Comparison of ENCODE assay signal across 12 cellular contexts in genomic region chr3:99648091-99648490, GRCh38. TPM values are rescaled to one million over a fixed set of nuclear protein-coding genes. Genes with fewer than 3 reads are reported as not detected.
DNase-seq lines count a peak whose midpoint lies in the region; ATAC-seq, FAIRE-seq and TF ChIP-seq lines count a peak whose summit lies in the region.
"Had no signal": no experiment of that assay in that cellular context is flagged by ENCODE, and none has a peak within 500 bp of the region (broad histone marks: within the 10 kb centered on the region; RNA-seq: fewer than 3 reads in every experiment).

No MANE protein-coding gene starts in this region.

- H3K9ac ChIP-seq in neuronal stem cell (ENCODE audit: low read depth, low read length, poor library complexity) = no peak overlapping the region
- H3K9ac ChIP-seq: parathyroid adenoma had no signal

- 15 to 18% methylated on average over 5 of the region's 5 CpGs for WGBS in pancreas, 2 donors
- WGBS in neuronal stem cell (ENCODE audit: extremely low coverage in 2 of 2, insufficient read length in 2 of 2, insufficient replicate concordance in 1 of 2), 2 donors = no CpG with 5 or more reads among the region's 5 CpGs

- no peak overlapping the region for H4K8ac ChIP-seq in neuronal stem cell (ENCODE audit: low read depth, low read length)

- ATAC-seq in pancreas = peak in 3 of 4 donors; percentile 41 to 51 (median 50)

- FAIRE-seq in pancreas (lab: Jason Lieb, UNC) = peak; percentile 85

- H2AK5ac ChIP-seq in neuronal stem cell (ENCODE audit: low read depth, low read length) = no peak overlapping the region

- H3K4me1 ChIP-seq in pancreas = no peaks in the 10 kb centered on the region
- H3K4me1 ChIP-seq in neuronal stem cell (ENCODE audit: control insufficient read depth in 2 of 2, insufficient read depth in 1 of 2, low read depth in 1 of 2, low read length in 2 of 2) = peaks cover 5 to 17% of the 10 kb centered on the region in 2 donors
- H3K4me1 ChIP-seq: parathyroid adenoma had no signal

- peak; percentile 30 for DNase-seq in GM03348 (ENCODE audit: low spot score)
- DNase-seq in MG63 = peak; percentile 55
- DNase-seq in fibroblast of gingiva (ENCODE audit: low read depth) = peak; percentile 55
- DNase-seq in pancreas = no peak
- DNase-seq in HuH-7 (ENCODE audit: low spot score) = no peak
- DNase-seq in activated CD4-positive, alpha-beta T cell treated with anti-CD3 and anti-CD28 coated beads for 48 hours = no peak
- no peak for DNase-seq in NCI-H526 treated with DMSO at 0.1 percent for 48 hours (lab: John Stamatoyannopoulos, UW)
- DNase-seq in neuronal stem cell (ENCODE audit: low spot score) = no peak
- DNase-seq: NCI-H1417 treated with DMSO at 0.1 percent for 48 hours; stimulated activated naive CD4-positive, alpha-beta T cell treated with Interleukin-2 at 50 U/mL for 16 hours had no signal

- no peak overlapping the region for H3K14ac ChIP-seq in neuronal stem cell (ENCODE audit: low read length)

- H3K4ac ChIP-seq in neuronal stem cell (ENCODE audit: low read length) = no peak overlapping the region

- peaks cover 5% of the 10 kb centered on the region; the same call in 1 of the 2 replicates for H3K36me3 ChIP-seq in MG63
- H3K36me3 ChIP-seq in pancreas = no peaks in the 10 kb centered on the region
- no peaks in the 10 kb centered on the region for H3K36me3 ChIP-seq in neuronal stem cell (replicated peaks in 1 of 2; ENCODE audit: control insufficient read depth in 2 of 2, insufficient read depth in 2 of 2, low read length in 2 of 2)

- H3K9me3 ChIP-seq in MG63 = no peaks in the 10 kb centered on the region
- no peaks in the 10 kb centered on the region for H3K9me3 ChIP-seq in pancreas
- no peaks in the 10 kb centered on the region for H3K9me3 ChIP-seq in neuronal stem cell (replicated peaks in 1 of 2; ENCODE audit: control insufficient read depth in 2 of 2, insufficient read depth in 1 of 2, low read depth in 1 of 2, low read length in 2 of 2)

- H3K4me3 ChIP-seq in MG63 (no peak overlapping the region), pancreas (no peak overlapping the region), neuronal stem cell (ENCODE audit: low read length in 2 of 2) (no peak overlapping the region)
- H3K4me3 ChIP-seq: SK-N-MC had no signal

- H2BK12ac ChIP-seq in neuronal stem cell (ENCODE audit: low read length) = no peak overlapping the region

- H2AFZ ChIP-seq in neuronal stem cell (ENCODE audit: low read length) = no peak overlapping the region
- H2AFZ ChIP-seq: parathyroid adenoma had no signal

- no peak overlapping the region for H2BK120ac ChIP-seq in neuronal stem cell (ENCODE audit: low read depth, low read length)

- H3K18ac ChIP-seq in neuronal stem cell (ENCODE audit: low read length) = no peak overlapping the region

- intact Hi-C loops in pancreas (cut with DNase I) = no loop called here

- H3K79me1 ChIP-seq in neuronal stem cell (ENCODE audit: low read depth, low read length) = no peaks in the 10 kb centered on the region

- no peak overlapping the region for H2BK15ac ChIP-seq in neuronal stem cell (ENCODE audit: low read length)

- H3K27ac ChIP-seq in pancreas (no peak overlapping the region), neuronal stem cell (replicated peaks; ENCODE audit: low read length) (no peak overlapping the region)
- H3K27ac ChIP-seq: parathyroid adenoma, SK-N-MC had no signal

- H3K23ac ChIP-seq in neuronal stem cell (ENCODE audit: low read depth, low read length, poor library complexity) = no peak overlapping the region

- no peak overlapping the region for H4K91ac ChIP-seq in neuronal stem cell (ENCODE audit: low read depth, low read length, poor library complexity)

- no peak for TF ChIP-seq CTCF in pancreas (IDR thresholded peaks at IDR 0.05)

- no peak overlapping the region for H3K4me2 ChIP-seq in neuronal stem cell (ENCODE audit: insufficient read depth, low read length, poor library complexity, severe bottlenecking)

- no peak overlapping the region for H2BK5ac ChIP-seq in neuronal stem cell (ENCODE audit: low read length)

- no peaks in the 10 kb centered on the region for H3K27me3 ChIP-seq in MG63
- H3K27me3 ChIP-seq in pancreas = peaks cover 0 to 6% (median 0%) of the 10 kb centered on the region in 4 donors
- H3K27me3 ChIP-seq in neuronal stem cell (ENCODE audit: control insufficient read depth in 3 of 3, insufficient read depth in 3 of 3, low read depth in 1 of 3, low read length in 3 of 3) = no peaks in the 10 kb centered on the region

RNA-seq across cellular contexts. Expression of gene COL8A1, which starts 9.7 kb away (rescaled TPM):
- total RNA-seq in MG63 (2014; rRNA removed; shearing (Covaris generic); ENCODE audit: low replicate concordance) = 11.8 and 19.1 TPM in 2 replicates
- 10 to 100 TPM in 1 of 6 donors, 1 to 10 TPM in 1, under 1 TPM in 4; 0.24 to 10.1 (median 0.59) TPM for total RNA-seq in pancreas
- under 1 TPM; 0.35 to 0.87 TPM for polyA plus RNA-seq in pancreas
- polyA plus RNA-seq in neuronal stem cell (2013, experiment 1 of 2) = 0.10 TPM
- polyA plus RNA-seq in neuronal stem cell (2013, experiment 2 of 2) = 0.07 TPM

Comparison
In these comparisons a context has a peak if more than half of its experiments do, and no peak if none do; other contexts are left out.
1. DNase-seq: peak in GM03348 (single experiment), MG63 (single experiment) and fibroblast of gingiva (single experiment); none in pancreas (0 of 6), HuH-7 (single experiment), activated CD4-positive, alpha-beta T cell treated with anti-CD3 and anti-CD28 coated beads for 48 hours (single experiment), NCI-H526 treated with DMSO at 0.1 percent for 48 hours (single experiment) and neuronal stem cell (single experiment).